In the genomic region with DNA sequence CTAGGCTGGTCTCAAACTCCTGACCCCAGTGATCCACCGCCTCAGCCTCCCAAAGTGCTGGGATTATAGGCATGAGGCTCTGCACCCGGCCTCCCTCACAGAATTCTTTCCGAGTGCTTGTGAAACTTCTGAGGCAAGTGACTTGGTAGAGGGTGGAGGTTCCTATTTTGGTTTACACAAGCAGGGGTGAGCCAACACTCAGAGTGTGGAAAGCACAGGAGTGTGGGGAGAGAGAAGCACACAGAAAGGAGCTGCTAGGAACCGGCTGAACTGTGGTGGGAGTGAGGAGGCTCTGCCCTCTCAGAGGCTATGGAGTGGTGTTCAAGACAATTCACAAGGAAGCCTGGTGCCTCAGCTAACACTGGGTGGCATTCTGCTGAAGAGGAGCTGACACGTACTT, we compare ENCODE assay signal across 23 cellular contexts. TPM values are rescaled to one million over a fixed set of nuclear protein-coding genes. Genes with fewer than 3 reads are reported as not detected.
DNase-seq lines count a peak whose midpoint lies in the region; ATAC-seq and TF ChIP-seq lines count a peak whose summit lies in the region.
"Had no signal": no experiment of that assay in that cellular context is flagged by ENCODE, and none has a peak within 500 bp of the region (broad histone marks: within the 10 kb centered on the region; RNA-seq: fewer than 3 reads in every experiment).

No MANE protein-coding gene starts in this region.

- TF ChIP-seq CTCF in osteoblast (IDR thresholded peaks at IDR 0.05; ENCODE audit: extremely low read depth, low read depth, low read length), result no peak
- no peak for TF ChIP-seq CTCF in tibial nerve (IDR thresholded peaks at IDR 0.05)

- H3K4me1 ChIP-seq in osteoblast (ENCODE audit: insufficient read depth, low read length) (no peaks in the 10 kb centered on the region), tibial nerve (no peaks in the 10 kb centered on the region)
- H3K4me1 ChIP-seq: foreskin keratinocyte had no signal

- no peaks in the 10 kb centered on the region for H3K79me2 ChIP-seq in osteoblast (ENCODE audit: insufficient read depth, low read length)

- no peak for TF ChIP-seq POLR2A in tibial nerve (IDR thresholded peaks at IDR 0.05)

- no peak for TF ChIP-seq EP300 in tibial nerve (IDR thresholded peaks at IDR 0.05)

- H3K9me3 ChIP-seq in osteoblast (ENCODE audit: low read depth, low read length) (no peaks in the 10 kb centered on the region), tibial nerve (no peaks in the 10 kb centered on the region)

- DNase-seq in GF-D8 (lab: John Stamatoyannopoulos, UW) (peak; percentile 70), NOMO-1 (lab: John Stamatoyannopoulos, UW; ENCODE audit: unreplicated experiment in 2 of 2) (peak; percentile 80 to 86), fibroblast of gingiva (ENCODE audit: low read depth) (peak; percentile 50), osteoblast (ENCODE audit: insufficient read length, low spot score, missing footprints) (no peak), tibial nerve (ENCODE audit: low spot score in 2 of 2) (no peak), ureter (ENCODE audit: low spot score) (no peak), NCI-H2196 (lab: John Stamatoyannopoulos, UW; ENCODE audit: unreplicated experiment) (no peak)
- DNase-seq: activated CD4-positive, alpha-beta T cell treated with anti-CD3 and anti-CD28 coated beads, Interleukin-2, amount 10 ng/mL, durations not matched to agents 24 days and 14 days; activated CD8-positive, alpha-beta memory T cell treated with anti-CD3 and anti-CD28 coated beads, Interleukin-2, amount 50 U/mL, for 4 hours; cortex of kidney; DMS79 treated with DMSO at 0.1 percent for 48 hours; foreskin keratinocyte; KBM-7; kidney; NCI-H1092; NCI-H2081; NCI-H510A treated with DMSO at 0.1 percent for 48 hours; nephron progenitor cell; stimulated activated CD4-positive, alpha-beta T cell treated with anti-CD3 and anti-CD28 coated beads, Interleukin-4, amount 100 ng/mL, for 24 hours; stimulated activated naive CD8-positive, alpha-beta T cell treated with anti-CD3 and anti-CD28 coated beads, Interleukin-15, amount 100 ng/mL, for 72 hours; trophoblast cell had no signal

- H3K36me3 ChIP-seq in osteoblast (ENCODE audit: insufficient read depth, low read length) (no peaks in the 10 kb centered on the region), tibial nerve (peaks cover 0 to 26% (median 0%) of the 10 kb centered on the region in 3 donors)

- WGBS in tibial nerve, 2 donors, result 58 to 62% methylated on average over 5 of the region's 5 CpGs

- no peak overlapping the region for H3K4me2 ChIP-seq in osteoblast (ENCODE audit: insufficient read depth, low read length)
- H3K4me2 ChIP-seq: GM23338 had no signal

- no peak for ATAC-seq in HG03354 (IDR thresholded peaks at IDR 0.05; ENCODE audit: poor library complexity, severe bottlenecking, unreplicated experiment)
- ATAC-seq: foreskin keratinocyte; GM23338; stimulated activated naive CD8-positive, alpha-beta T cell treated with anti-CD3 and anti-CD28 coated beads, Interleukin-15, amount 100 ng/mL, for 72 hours had no signal

- H3K4me3 ChIP-seq in osteoblast (ENCODE audit: insufficient read depth, low read length), result no peak overlapping the region
- no peak overlapping the region for H3K4me3 ChIP-seq in tibial nerve
- H3K4me3 ChIP-seq: GM23338 had no signal

- no peaks in the 10 kb centered on the region for H4K20me1 ChIP-seq in osteoblast (ENCODE audit: insufficient read depth, low read length)

- H3K27me3 ChIP-seq in osteoblast (ENCODE audit: insufficient read depth, low read length) (no peaks in the 10 kb centered on the region), tibial nerve (no peaks in the 10 kb centered on the region)
- H3K27me3 ChIP-seq: foreskin keratinocyte had no signal

- H2AFZ ChIP-seq in osteoblast (ENCODE audit: low read length), result peak overlapping the region; percentile 42
- H2AFZ ChIP-seq: GM23338 had no signal

- H3K27ac ChIP-seq in osteoblast (ENCODE audit: low read depth, low read length), result no peak overlapping the region
- no peak overlapping the region for H3K27ac ChIP-seq in tibial nerve
- H3K27ac ChIP-seq: foreskin keratinocyte had no signal

RNA-seq across cellular contexts. Expression of gene CAPN3, which starts 7.7 kb away (rescaled TPM):
- 1.1 and 3.2 TPM in 2 replicates for total RNA-seq in osteoblast
- 10 to 100 TPM; 16.1 to 34.9 (median 30.7) TPM for total RNA-seq in tibial nerve
- total RNA-seq in ureter, result 18.9 TPM

Comparison
In these comparisons a context has a peak if more than half of its experiments do, and no peak if none do; other contexts are left out.
1. DNase-seq: peak in GF-D8 (single experiment), NOMO-1 (2 of 2) and fibroblast of gingiva (single experiment); none in osteoblast (single experiment), tibial nerve (0 of 2), ureter (single experiment) and NCI-H2196 (single experiment).